ENCODE assay signal across 1 cellular context in the genomic region with DNA sequence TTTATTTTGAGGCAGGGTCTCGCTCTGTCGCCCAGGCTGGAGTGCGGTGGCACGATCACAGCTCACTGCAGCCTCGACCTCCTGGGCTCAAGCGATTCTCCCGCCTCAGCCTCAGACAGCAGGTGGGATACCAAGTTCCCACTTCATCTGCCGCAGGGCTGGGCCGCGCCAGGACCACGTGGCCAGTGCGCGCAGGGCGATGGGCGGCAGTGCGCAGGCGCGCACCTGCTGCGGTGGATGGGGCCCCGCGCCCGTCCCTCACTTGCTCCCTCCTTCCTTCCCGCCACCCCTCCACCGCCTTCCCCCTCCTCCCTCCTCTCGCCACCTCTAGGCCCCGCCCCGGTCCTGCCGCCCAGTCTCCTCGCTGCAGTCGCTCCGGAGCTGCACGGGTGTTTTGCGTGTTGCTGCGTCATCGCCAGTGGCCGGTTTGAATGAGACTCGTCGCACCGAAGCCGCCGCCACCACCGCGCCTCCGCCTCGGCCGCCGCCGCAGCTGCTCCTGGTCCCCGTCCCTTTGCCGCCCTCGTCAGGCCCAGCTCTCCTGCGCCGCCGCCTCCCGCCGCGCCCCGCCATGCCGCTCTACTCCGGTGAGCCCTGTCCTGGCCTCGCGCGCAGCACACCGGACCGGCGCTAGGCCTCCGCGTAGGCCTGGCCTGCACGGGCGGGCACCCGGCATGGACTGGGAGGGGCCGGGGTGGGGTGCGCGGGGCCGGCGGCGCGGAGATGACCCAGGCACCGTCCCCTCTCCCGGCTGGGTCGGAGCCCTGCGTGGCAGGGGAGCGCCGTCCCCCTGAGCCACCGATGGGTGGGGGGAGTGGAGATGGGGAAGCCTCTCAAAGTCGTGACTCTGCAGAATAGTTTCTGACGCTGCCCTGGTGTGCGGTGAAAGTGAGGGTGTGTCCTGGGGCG.
TF ChIP-seq lines count a peak whose summit lies in the region.

Gene USP14, plus strand, starts transcription at position 430 of the 909 bp plus-strand sequence. Its CDS starts 142 bp downstream, at position 572.

TF ChIP-seq in HCT116, 20 proteins besides CTCF, POLR2A, EP300 and RAD21 (continued from another document):
- TF ChIP-seq, protein P1, sequence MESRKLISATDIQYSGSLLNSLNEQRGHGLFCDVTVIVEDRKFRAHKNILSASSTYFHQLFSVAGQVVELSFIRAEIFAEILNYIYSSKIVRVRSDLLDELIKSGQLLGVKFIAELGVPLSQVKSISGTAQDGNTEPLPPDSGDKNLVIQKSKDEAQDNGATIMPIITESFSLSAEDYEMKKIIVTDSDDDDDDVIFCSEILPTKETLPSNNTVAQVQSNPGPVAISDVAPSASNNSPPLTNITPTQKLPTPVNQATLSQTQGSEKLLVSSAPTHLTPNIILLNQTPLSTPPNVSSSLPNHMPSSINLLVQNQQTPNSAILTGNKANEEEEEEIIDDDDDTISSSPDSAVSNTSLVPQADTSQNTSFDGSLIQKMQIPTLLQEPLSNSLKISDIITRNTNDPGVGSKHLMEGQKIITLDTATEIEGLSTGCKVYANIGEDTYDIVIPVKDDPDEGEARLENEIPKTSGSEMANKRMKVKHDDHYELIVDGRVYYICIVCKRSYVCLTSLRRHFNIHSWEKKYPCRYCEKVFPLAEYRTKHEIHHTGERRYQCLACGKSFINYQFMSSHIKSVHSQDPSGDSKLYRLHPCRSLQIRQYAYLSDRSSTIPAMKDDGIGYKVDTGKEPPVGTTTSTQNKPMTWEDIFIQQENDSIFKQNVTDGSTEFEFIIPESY (IDR thresholded peaks at IDR 0.05; ENCODE audit: extremely low read depth, insufficient replicate concordance, low read length): no peak
- TF ChIP-seq TCF7L2 (IDR thresholded peaks at IDR 0.05; ENCODE audit: borderline replicate concordance, extremely low read depth, insufficient read depth, insufficient read length) (no peak), SIN3A (IDR thresholded peaks at IDR 0.05; ENCODE audit: low read depth) (peak; percentile 57; the same call in 1 of the 2 replicates), MAX (IDR thresholded peaks at IDR 0.05) (peak; percentile 95), FOSL1 (IDR thresholded peaks at IDR 0.05; ENCODE audit: low read depth) (no peak)
- TF ChIP-seq, protein P2, sequence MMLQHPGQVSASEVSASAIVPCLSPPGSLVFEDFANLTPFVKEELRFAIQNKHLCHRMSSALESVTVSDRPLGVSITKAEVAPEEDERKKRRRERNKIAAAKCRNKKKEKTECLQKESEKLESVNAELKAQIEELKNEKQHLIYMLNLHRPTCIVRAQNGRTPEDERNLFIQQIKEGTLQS (IDR thresholded peaks at IDR 0.05): no peak
